10 cellular contexts compared by ENCODE assay signal in the genomic region with DNA sequence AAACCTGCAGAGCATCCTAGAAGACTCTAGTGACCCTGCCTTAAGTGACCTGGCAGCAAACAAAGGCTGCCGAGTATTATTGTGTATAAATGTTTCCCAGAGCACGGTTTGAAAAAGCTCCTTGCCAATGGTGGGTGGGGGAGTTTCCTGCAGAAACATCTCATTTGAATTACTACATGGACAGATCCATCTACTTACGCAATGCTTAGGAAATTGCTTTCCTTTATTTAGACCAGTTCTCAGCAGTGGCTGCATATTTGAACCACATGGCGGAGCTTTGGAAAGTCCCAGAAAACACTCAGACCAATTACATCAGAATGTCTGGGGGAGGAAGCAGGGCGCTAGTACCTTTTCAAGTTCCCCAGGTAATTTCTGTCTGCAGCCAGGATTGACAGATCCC.
A peak's percentile ranks its signal among the peaks of the same experiment; 100 is the strongest.
DNase-seq lines count a peak whose midpoint lies in the region; ATAC-seq and TF ChIP-seq lines count a peak whose summit lies in the region.
"Had no signal": no experiment of that assay in that cellular context is flagged by ENCODE, and none has a peak within 500 bp of the region (broad histone marks: within the 10 kb centered on the region; RNA-seq: fewer than 3 reads in every experiment).

No MANE protein-coding gene starts in this region.

- DNase-seq in AG04450 (ENCODE audit: low read depth, low spot score) (peak; percentile 26), HT1080 (ENCODE audit: low read depth) (peak; percentile 9), epidermal melanocyte (ENCODE audit: insufficient read length, low spot score) (peak; percentile 23), mucosa of descending colon (peak in 1 of 3 donors; percentile 25), EL (no peak)
- no peak for DNase-seq in naive thymus-derived CD4-positive, alpha-beta T cell
- DNase-seq: cerebellar nuclear complex, NCI-H146 had no signal

- no peaks in the 10 kb centered on the region for H3K36me3 Mint-ChIP-seq in naive thymus-derived CD4-positive, alpha-beta T cell

- intact Hi-C loops in mucosa of descending colon (cut with DNase I, micrococcal nuclease) = no loop called here
- intact Hi-C loops in naive thymus-derived CD4-positive, alpha-beta T cell (cut with micrococcal nuclease) = no loop called here

- TF ChIP-seq CTCF in AG04450 (IDR thresholded peaks at IDR 0.05; ENCODE audit: low read depth, low read length) (no peak), mucosa of descending colon (IDR thresholded peaks at IDR 0.05) (no peak)

- H3K27ac ChIP-seq in AG04450 (ENCODE audit: low read depth, low read length) = no peak overlapping the region
- H3K27ac ChIP-seq in naive thymus-derived CD4-positive, alpha-beta T cell (ENCODE audit: low read depth, low read length) = no peak overlapping the region

- H3K9me3 Mint-ChIP-seq in naive thymus-derived CD4-positive, alpha-beta T cell = peaks cover 0 to 5% (median 0%) of the 10 kb centered on the region in 11 donors

- CTCF ChIA-PET in AG04450 (lab: Charles Lee) = no interaction called here
- CTCF ChIA-PET in naive thymus-derived CD4-positive, alpha-beta T cell (lab: Charles Lee) = no interaction called here

- H3K27me3 ChIP-seq in AG04450 (ENCODE audit: control insufficient read depth, insufficient read depth, low read length) = no peaks in the 10 kb centered on the region
- H3K27me3 ChIP-seq in naive thymus-derived CD4-positive, alpha-beta T cell (ENCODE audit: control insufficient read depth in 2 of 2, insufficient read depth in 2 of 2, low read length in 2 of 2) = no peaks in the 10 kb centered on the region

- H3K4me1 ChIP-seq in mucosa of descending colon (ENCODE audit: low read depth) = no peaks in the 10 kb centered on the region
- no peaks in the 10 kb centered on the region for H3K4me1 ChIP-seq in naive thymus-derived CD4-positive, alpha-beta T cell (ENCODE audit: control insufficient read depth in 2 of 2, insufficient read depth in 2 of 2, low read length in 2 of 2)

- ATAC-seq in mucosa of descending colon (peak; percentile 54), GM19455 (IDR thresholded peaks at IDR 0.05; ENCODE audit: unreplicated experiment) (no peak), GM21390 (IDR thresholded peaks at IDR 0.05; ENCODE audit: unreplicated experiment) (no peak)
- ATAC-seq in naive thymus-derived CD4-positive, alpha-beta T cell = no peak

- POLR2A ChIA-PET in AG04450 (lab: Yijun Ruan, JAX) = no interaction called here
- POLR2A ChIA-PET in naive thymus-derived CD4-positive, alpha-beta T cell (lab: Charles Lee) = no interaction called here

- peaks cover 0 to 8% (median 0%) of the 10 kb centered on the region in 5 donors for H3K27me3 Mint-ChIP-seq in naive thymus-derived CD4-positive, alpha-beta T cell

- H3K9me3 ChIP-seq in AG04450 (ENCODE audit: control insufficient read depth, insufficient read depth, low read length) = peaks cover 32% of the 10 kb centered on the region
- no peaks in the 10 kb centered on the region for H3K9me3 ChIP-seq in mucosa of descending colon
- no peaks in the 10 kb centered on the region for H3K9me3 ChIP-seq in naive thymus-derived CD4-positive, alpha-beta T cell (ENCODE audit: control insufficient read depth in 2 of 3, low read length in 3 of 3)

- H3K4me1 Mint-ChIP-seq in naive thymus-derived CD4-positive, alpha-beta T cell = peaks cover 0 to 4% (median 0%) of the 10 kb centered on the region in 7 donors

- H3K27ac Mint-ChIP-seq in naive thymus-derived CD4-positive, alpha-beta T cell = no peak overlapping the region

- H3K4me3 ChIP-seq in AG04450 (ENCODE audit: low read depth, low read length) = no peak overlapping the region
- no peak overlapping the region for H3K4me3 ChIP-seq in mucosa of descending colon
- no peak overlapping the region for H3K4me3 ChIP-seq in naive thymus-derived CD4-positive, alpha-beta T cell (ENCODE audit: low read length)

- H3K36me3 ChIP-seq in mucosa of descending colon (ENCODE audit: low read depth) = no peaks in the 10 kb centered on the region
- no peaks in the 10 kb centered on the region for H3K36me3 ChIP-seq in naive thymus-derived CD4-positive, alpha-beta T cell (ENCODE audit: control insufficient read depth in 2 of 3, insufficient read depth in 3 of 3, low read length in 3 of 3)

- no peak overlapping the region for H3K4me3 Mint-ChIP-seq in naive thymus-derived CD4-positive, alpha-beta T cell

Comparison
In these comparisons a context has a peak if more than half of its experiments do, and no peak if none do; other contexts are left out.
1. DNase-seq: peak in AG04450 (single experiment), HT1080 (single experiment) and epidermal melanocyte (single experiment); none in EL (single experiment) and naive thymus-derived CD4-positive, alpha-beta T cell (0 of 9).